In the genomic region with DNA sequence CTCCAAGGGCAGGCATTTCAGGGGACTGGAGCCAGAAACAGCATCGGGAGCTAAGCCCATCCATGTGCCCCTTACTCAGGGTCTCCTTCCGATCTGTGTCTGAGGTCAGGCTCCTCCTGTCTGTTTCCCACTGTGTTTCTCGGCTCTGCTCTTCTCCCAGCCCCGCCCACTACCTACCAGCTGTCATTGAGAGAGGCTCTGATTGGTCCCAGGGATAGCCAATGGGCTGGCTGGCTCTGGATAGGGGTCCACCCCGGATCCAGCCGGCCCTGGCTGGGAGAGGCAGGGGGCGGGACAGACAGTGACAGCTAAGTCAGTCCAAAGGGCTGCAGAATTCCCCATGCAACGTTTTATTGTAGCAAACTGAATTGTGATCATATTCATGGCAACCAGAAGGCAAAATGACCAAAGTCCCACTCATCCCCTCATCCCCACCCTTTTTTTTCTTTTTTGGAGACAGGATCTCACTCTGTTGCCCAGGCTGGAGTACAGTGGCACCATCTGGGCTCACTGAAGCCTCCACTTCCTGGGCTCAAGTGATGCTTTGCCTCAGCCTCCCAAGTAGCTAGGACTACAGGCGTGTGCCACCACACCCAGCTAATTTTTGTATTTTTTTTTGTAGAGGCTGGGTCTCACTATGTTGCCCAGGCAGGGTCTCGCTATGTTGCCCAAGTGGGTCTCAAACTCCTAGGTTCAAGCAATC, we compare ENCODE assay signal across 8 cellular contexts.
DNase-seq lines count a peak whose midpoint lies in the region; ATAC-seq, FAIRE-seq and TF ChIP-seq lines count a peak whose summit lies in the region.

No MANE protein-coding gene starts in this region.

- H3K9me3 Mint-ChIP-seq in WTC11, result no peaks in the 10 kb centered on the region

- H3K27ac Mint-ChIP-seq in WTC11, result peak overlapping the region; percentile 60

- H3K36me3 ChIP-seq in transverse colon, result peaks cover 0 to 10% (median under 1%) of the 10 kb centered on the region in 4 donors

- WGBS in transverse colon (ENCODE audit: low coverage in 1 of 2), 2 donors, result 51 to 76% methylated on average over 3 to 10 of the region's 10 CpGs

- H3K27ac ChIP-seq in transverse colon, result peak overlapping the region; percentile 19 to 73 (median 45)

- H3K9me3 ChIP-seq in transverse colon, result no peaks in the 10 kb centered on the region

- no peak overlapping the region for H3K4me3 Mint-ChIP-seq in WTC11

- H3K4me3 ChIP-seq in transverse colon, result no peak overlapping the region

- no peak for TF ChIP-seq POLR2A in transverse colon (IDR thresholded peaks at IDR 0.05)

- no peak for FAIRE-seq in RCC 7860 (lab: Jason Lieb, UNC)

- POLR2A ChIA-PET in WTC11 (lab: Charles Lee), result interaction anchor here (0.6 to 1.0 kb wide), 5 partner anchors 13 to 292 kb away, joined by 3 to 8 read pairs (median 3); partner anchors contain the start of gene GTF2I

- no peak for TF ChIP-seq CTCF in WTC11 (IDR thresholded peaks at IDR 0.05)
- TF ChIP-seq CTCF in transverse colon (IDR thresholded peaks at IDR 0.05), result no peak

- no peak for TF ChIP-seq EP300 in transverse colon (IDR thresholded peaks at IDR 0.05; ENCODE audit: low read depth)

- DNase-seq in ACHN (peak; percentile 74), LHCN-M2 (ENCODE audit: low read depth) (peak; percentile 61), WTC11 (ENCODE audit: low spot score) (peak; percentile 92), hypothalamus (lab: John Stamatoyannopoulos, UW) (peak in 50 of 51 donors; percentile 8 to 92 (median 76)), transverse colon (peak; percentile 84), RCC 7860 (ENCODE audit: low spot score) (no peak), amniotic stem cell (lab: John Stamatoyannopoulos, UW) (no peak)

- H3K27me3 Mint-ChIP-seq in WTC11 (ENCODE audit: low read depth), result no peaks in the 10 kb centered on the region

- H3K36me3 Mint-ChIP-seq in WTC11, result peaks cover 16% of the 10 kb centered on the region

- intact Hi-C loops in transverse colon (cut with DNase I; ENCODE audit: low total_unique reads), result no loop called here

- peak; percentile 99 for ATAC-seq in WTC11
- no peak for ATAC-seq in GM18502 (IDR thresholded peaks at IDR 0.05; ENCODE audit: poor library complexity, unreplicated experiment)

- H3K4me1 Mint-ChIP-seq in WTC11, result peaks cover 4% of the 10 kb centered on the region; the same call in 1 of the 2 replicates

- CTCF ChIA-PET in WTC11 (lab: Charles Lee), result interaction anchor here (0.5 to 2.1 kb wide), 7 partner anchors 11 to 298 kb away, joined by 3 to 9 read pairs (median 6); no protein-coding TSS in a partner anchor

- H3K4me1 ChIP-seq in transverse colon, result peaks cover 0 to 14% (median 3%) of the 10 kb centered on the region in 4 donors

- H3K27me3 ChIP-seq in transverse colon, result no peaks in the 10 kb centered on the region

- in situ Hi-C loops in ACHN (cut with HindIII; ENCODE audit: low pct_ligation_motif_present, low pct_unique_long_range_greater_than_20kb, low sequenced_read_pairs), result no loop called here
- in situ Hi-C loops in transverse colon (cut with MboI; ENCODE audit: low pct_ligation_motif_present in 1 of 4, low pct_unique_long_range_greater_than_20kb in 1 of 4, low sequenced_read_pairs in 3 of 4), result no loop called here

TF ChIP-seq in WTC11, 78 proteins besides CTCF, POLR2A, EP300 and RAD21:
- TF ChIP-seq CREM (CRISPR knock-in tag; IDR thresholded peaks at IDR 0.05), result no peak
- no peak for TF ChIP-seq USF2 (CRISPR knock-in tag; IDR thresholded peaks at IDR 0.05)
- TF ChIP-seq IRF2 (CRISPR knock-in tag; IDR thresholded peaks at IDR 0.05; ENCODE audit: borderline replicate concordance, low read depth), result no peak
- peak; percentile 52; the same call in 1 of the 2 replicates for TF ChIP-seq SP1 (CRISPR knock-in tag; conservative IDR thresholded peaks at IDR 0.05)
- peak; percentile 94 for TF ChIP-seq ZNF121 (CRISPR knock-in tag; IDR thresholded peaks at IDR 0.05)
- TF ChIP-seq FOXP1 (CRISPR knock-in tag; IDR thresholded peaks at IDR 0.05; ENCODE audit: borderline replicate concordance), result no peak
- TF ChIP-seq ZMAT4 (CRISPR knock-in tag; IDR thresholded peaks at IDR 0.05), result no peak
- no peak for TF ChIP-seq ELF4 (CRISPR knock-in tag; IDR thresholded peaks at IDR 0.05; ENCODE audit: low read depth)
- peak; percentile 72; the same call in 1 of the 2 replicates for TF ChIP-seq GTF2I (CRISPR knock-in tag; conservative IDR thresholded peaks at IDR 0.05)
- no peak for TF ChIP-seq RORB (CRISPR knock-in tag; IDR thresholded peaks at IDR 0.05)
- TF ChIP-seq CREB1 (CRISPR knock-in tag; IDR thresholded peaks at IDR 0.05), result no peak
- TF ChIP-seq NFYB (CRISPR knock-in tag; conservative IDR thresholded peaks at IDR 0.05; ENCODE audit: low read depth), result peak; percentile 49; the same call in 1 of the 2 replicates
- TF ChIP-seq ESRRA (CRISPR knock-in tag; IDR thresholded peaks at IDR 0.05; ENCODE audit: borderline replicate concordance), result no peak
- no peak for TF ChIP-seq AR (CRISPR knock-in tag; IDR thresholded peaks at IDR 0.05)
- no peak for TF ChIP-seq JAZF1 (CRISPR knock-in tag; IDR thresholded peaks at IDR 0.05)

Comparison
In these comparisons a context has a peak if more than half of its experiments do, and no peak if none do; other contexts are left out.
1. DNase-seq: peak in ACHN (single experiment), LHCN-M2 (single experiment), WTC11 (single experiment), hypothalamus (50 of 51) and transverse colon (single experiment); none in RCC 7860 (single experiment) and amniotic stem cell (single experiment).